In the genomic region with DNA sequence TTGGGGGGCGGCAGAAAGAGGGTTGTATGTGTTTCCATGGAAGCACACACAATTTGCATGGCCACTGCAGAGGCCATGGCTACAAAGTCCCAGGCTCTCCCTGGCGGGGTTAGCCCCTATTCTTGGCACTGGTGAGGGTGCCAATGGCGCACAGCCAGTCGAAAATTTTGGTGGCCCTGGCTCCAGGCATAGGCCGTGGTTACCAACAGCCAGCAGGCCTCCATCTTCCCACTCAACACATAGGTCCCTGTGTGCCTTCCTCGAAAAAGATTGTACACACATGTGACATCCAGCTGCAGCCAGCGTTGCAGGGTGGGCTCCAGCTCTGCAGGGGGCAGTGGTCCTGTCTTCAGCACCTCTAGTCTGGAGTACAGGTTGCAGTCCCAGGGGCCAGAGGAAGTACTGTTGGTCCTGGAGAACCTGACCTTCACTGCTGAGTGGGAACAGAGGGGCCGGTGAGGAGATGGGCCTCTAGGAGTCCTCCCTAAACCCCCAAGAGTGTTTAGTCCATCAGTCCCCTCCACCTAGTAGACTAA, we compare ENCODE assay signal across 16 cellular contexts. TPM values are rescaled to one million over a fixed set of nuclear protein-coding genes. Genes with fewer than 3 reads are reported as not detected.
DNase-seq lines count a peak whose midpoint lies in the region; ATAC-seq and TF ChIP-seq lines count a peak whose summit lies in the region.
"Had no signal": no experiment of that assay in that cellular context is flagged by ENCODE, and none has a peak within 500 bp of the region (broad histone marks: within the 10 kb centered on the region; RNA-seq: fewer than 3 reads in every experiment).

No MANE protein-coding gene starts in this region.

- CTCF ChIA-PET in OCI-LY7 (lab: Charles Lee; ENCODE audit: unreplicated experiment) = no interaction called here

- no peaks in the 10 kb centered on the region for H4K20me1 ChIP-seq in OCI-LY7 (ENCODE audit: insufficient read depth, low read length)

- H3K36me3 ChIP-seq in BE2C (no peaks in the 10 kb centered on the region), OCI-LY7 (ENCODE audit: insufficient read depth, low read length) (no peaks in the 10 kb centered on the region)
- H3K36me3 ChIP-seq: colonic mucosa, ovary had no signal

- no peak overlapping the region for H3K4me2 ChIP-seq in OCI-LY7 (ENCODE audit: low read length)

- ATAC-seq in GM18907 (IDR thresholded peaks at IDR 0.05; ENCODE audit: unreplicated experiment) (no peak), HG02678 (IDR thresholded peaks at IDR 0.05; ENCODE audit: unreplicated experiment) (no peak)
- ATAC-seq: heart left ventricle; naive thymus-derived CD8-positive, alpha-beta T cell had no signal

- H3K4me1 ChIP-seq in BE2C (peaks cover 15% of the 10 kb centered on the region), OCI-LY7 (ENCODE audit: insufficient read depth, low read length, poor library complexity, severe bottlenecking) (no peaks in the 10 kb centered on the region)
- H3K4me1 ChIP-seq: colonic mucosa had no signal

- H3K4me3 ChIP-seq in BE2C (ENCODE audit: low read depth, low read length) (no peak overlapping the region), OCI-LY7 (ENCODE audit: low read depth, low read length, poor library complexity, severe bottlenecking) (no peak overlapping the region), dorsolateral prefrontal cortex (peak overlapping the region in 1 of 59 donors; percentile 17)
- H3K4me3 ChIP-seq: colonic mucosa, heart left ventricle, ovary, sigmoid colon had no signal

- BruUV-seq in OCI-LY7 (replicated peaks; lab: Mats Ljungman, UMichigan) = no TSS peak

- H3K27me3 ChIP-seq in BE2C = no peaks in the 10 kb centered on the region
- H3K27me3 ChIP-seq in dorsolateral prefrontal cortex = no peaks in the 10 kb centered on the region
- H3K27me3 ChIP-seq: colonic mucosa, heart left ventricle, ovary, sigmoid colon had no signal

- H3K79me2 ChIP-seq in OCI-LY7 (ENCODE audit: insufficient read depth, low read depth, low read length) = no peaks in the 10 kb centered on the region

- DNase-seq in BE2C (no peak), OCI-LY7 (ENCODE audit: low spot score) (no peak), dorsolateral prefrontal cortex (no peak), cortex of kidney (lab: John Stamatoyannopoulos, UW) (no peak)
- DNase-seq: activated CD4-positive, alpha-beta T cell treated with anti-CD3 and anti-CD28 coated beads for 4 hours; activated naive CD8-positive, alpha-beta T cell treated with anti-CD3 and anti-CD28 coated beads for 36 hours; colonic mucosa; heart left ventricle; IMR-90; mesendoderm; naive thymus-derived CD8-positive, alpha-beta T cell; NCI-H524; sigmoid colon had no signal

- H2AFZ ChIP-seq in OCI-LY7 (ENCODE audit: low read length) = no peak overlapping the region

- no peaks in the 10 kb centered on the region for H3K9me2 ChIP-seq in OCI-LY7 (ENCODE audit: insufficient read depth, low read length)

- POLR2A ChIA-PET in OCI-LY7 (lab: Charles Lee) = interaction anchor here (0.6 kb wide), 1 partner anchor 13 kb away, joined by 4 read pairs; no protein-coding TSS in a partner anchor

- TF ChIP-seq CTCF in BE2C (IDR thresholded peaks at IDR 0.05; ENCODE audit: low read depth, low read length) = peak; percentile 27; the same call in 1 of the 2 replicates
- peak; percentile 36 for TF ChIP-seq CTCF in OCI-LY7 (conservative IDR thresholded peaks at IDR 0.05; ENCODE audit: low read length)
- no peak for TF ChIP-seq CTCF in dorsolateral prefrontal cortex (IDR thresholded peaks at IDR 0.05 in 54 of 56, conservative IDR thresholded peaks at IDR 0.05 in 2 of 56; ENCODE audit: low read depth in 1 of 56, partially characterized antibody in 56 of 56)

- H3K27ac ChIP-seq in OCI-LY7 (ENCODE audit: low read depth, low read length, poor library complexity, severe bottlenecking) (no peak overlapping the region), dorsolateral prefrontal cortex (peak overlapping the region in 57 of 59 donors; percentile 0 to 89 (median 74))
- H3K27ac ChIP-seq: colonic mucosa, heart left ventricle, ovary, sigmoid colon had no signal

- intact Hi-C loops in OCI-LY7 (cut with micrococcal nuclease; ENCODE audit: unreplicated experiment) = no loop called here
- intact Hi-C loops in dorsolateral prefrontal cortex (cut with DNase I) = no loop called here

- H3K9me3 ChIP-seq in BE2C = no peaks in the 10 kb centered on the region
- no peaks in the 10 kb centered on the region for H3K9me3 ChIP-seq in OCI-LY7 (ENCODE audit: low read length)
- H3K9me3 ChIP-seq: colonic mucosa, heart left ventricle, ovary, sigmoid colon had no signal

RNA-seq across cellular contexts. Expression of gene P4HTM, which starts 7.1 kb away (rescaled TPM):
- 18.3 TPM for polyA plus RNA-seq in BE2C (2012; ENCODE audit: insufficient read depth, insufficient read length, low read depth)
- 45.3 and 48.4 TPM in 2 replicates for total RNA-seq in OCI-LY7 (2014; rRNA removed; shearing (Covaris generic))
- total RNA-seq in OCI-LY7 (2022) (36.9 and 47.4 TPM in 2 replicates), dorsolateral prefrontal cortex (100 to 1,000 TPM in 117 of 120 experiments, 10 to 100 TPM in 3; 91.4 to 175 (median 129) TPM)

RNA-seq across cellular contexts. Expression of gene WDR6, which starts 10.0 kb away (rescaled TPM):
- 203 TPM for polyA plus RNA-seq in BE2C (2012; ENCODE audit: insufficient read depth, insufficient read length, low read depth)
- total RNA-seq in OCI-LY7 (2014; rRNA removed; shearing (Covaris generic)) = 92.0 and 101 TPM in 2 replicates
- total RNA-seq in OCI-LY7 (2022) = 128 and 131 TPM in 2 replicates
- 100 to 1,000 TPM in 89 of 120 experiments, 10 to 100 TPM in 31; 60.3 to 190 (median 117) TPM for total RNA-seq in dorsolateral prefrontal cortex

RNA-seq across cellular contexts. Expression of gene DALRD3, which starts 21.2 kb away (rescaled TPM):
- polyA plus RNA-seq in BE2C (2012; ENCODE audit: insufficient read depth, insufficient read length, low read depth) = 25.8 TPM
- 26.3 and 36.2 TPM in 2 replicates for total RNA-seq in OCI-LY7 (2014; rRNA removed; shearing (Covaris generic))
- 35.0 and 35.7 TPM in 2 replicates for total RNA-seq in OCI-LY7 (2022)
- total RNA-seq in dorsolateral prefrontal cortex = 10 to 100 TPM; 12.8 to 34.8 (median 24.4) TPM

RNA-seq across cellular contexts. Expression of gene NDUFAF3, which starts 24.8 kb away (rescaled TPM):
- 197 TPM for polyA plus RNA-seq in BE2C (2012; ENCODE audit: insufficient read depth, insufficient read length, low read depth)
- total RNA-seq in OCI-LY7 (2014; rRNA removed; shearing (Covaris generic)) = 255 and 309 TPM in 2 replicates
- total RNA-seq in OCI-LY7 (2022) (124 and 147 TPM in 2 replicates), dorsolateral prefrontal cortex (100 to 1,000 TPM in 8 of 120 experiments, 10 to 100 TPM in 112; 57.3 to 129 (median 81.1) TPM)

RNA-seq across cellular contexts. Expression of gene IMPDH2, which starts 32.0 kb away (rescaled TPM):
- 68.3 TPM for polyA plus RNA-seq in BE2C (2012; ENCODE audit: insufficient read depth, insufficient read length, low read depth)
- 295 and 319 TPM in 2 replicates for total RNA-seq in OCI-LY7 (2014; rRNA removed; shearing (Covaris generic))
- 328 and 360 TPM in 2 replicates for total RNA-seq in OCI-LY7 (2022)
- 10 to 100 TPM; 36.9 to 82.7 (median 56.0) TPM for total RNA-seq in dorsolateral prefrontal cortex

Comparison
In these comparisons a context has a peak if more than half of its experiments do, and no peak if none do; other contexts are left out.
1. CTCF ChIP-seq: peak in BE2C (single experiment) and OCI-LY7 (single experiment); none in dorsolateral prefrontal cortex (0 of 56).